ENCODE assay signal across 22 cellular contexts in the genomic region with DNA sequence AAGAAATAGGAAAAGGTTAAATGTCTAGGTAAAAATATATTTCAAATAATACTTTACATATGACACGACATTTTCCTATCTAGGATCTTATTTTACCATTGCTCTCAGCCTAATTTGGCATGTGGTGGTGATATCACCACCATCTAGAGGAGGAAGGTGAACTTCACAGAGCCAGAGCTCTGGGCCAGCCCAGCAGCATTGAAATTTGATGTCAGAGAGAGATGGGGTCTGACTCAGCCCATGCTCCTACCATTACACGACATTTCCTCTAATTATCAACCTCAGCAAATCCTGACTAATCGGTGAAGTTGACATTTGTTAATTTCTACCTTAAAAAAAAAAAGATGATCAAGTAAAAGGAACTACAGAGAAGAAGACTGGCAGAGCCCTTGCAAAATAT. TPM values are rescaled to one million over a fixed set of nuclear protein-coding genes. Genes with fewer than 3 reads are reported as not detected.
A peak's percentile ranks its signal among the peaks of the same experiment; 100 is the strongest.
DNase-seq lines count a peak whose midpoint lies in the region; ATAC-seq, FAIRE-seq and TF ChIP-seq lines count a peak whose summit lies in the region.
"Had no signal": no experiment of that assay in that cellular context is flagged by ENCODE, and none has a peak within 500 bp of the region (broad histone marks: within the 10 kb centered on the region; RNA-seq: fewer than 3 reads in every experiment).

No MANE protein-coding gene starts in this region.

- no peak for ATAC-seq in stimulated activated effector memory CD8-positive, alpha-beta T cell treated with anti-CD3 and anti-CD28 coated beads, Interleukin-12 subunit alpha, Interleukin-12 subunit beta, amount 100 ng/mL, for 72 hours
- no peak for ATAC-seq in GM19395 (IDR thresholded peaks at IDR 0.05; ENCODE audit: unreplicated experiment)
- no peak for ATAC-seq in HG02759 (IDR thresholded peaks at IDR 0.05; ENCODE audit: unreplicated experiment)
- ATAC-seq: GM23338, Right ventricle myocardium inferior had no signal

- H3K27me3 Mint-ChIP-seq in astrocyte (ENCODE audit: low read depth, unreplicated experiment), result no peaks in the 10 kb centered on the region
- H3K27me3 Mint-ChIP-seq: B cell; CD4-positive, CD25-positive, alpha-beta regulatory T cell had no signal

- no peaks in the 10 kb centered on the region for H3K36me3 ChIP-seq in astrocyte (ENCODE audit: insufficient read depth, low read length)
- H3K36me3 ChIP-seq: MG63, Peyer's patch had no signal

- DNase-seq in Daoy (ENCODE audit: low read depth) (peak; percentile 33), astrocyte (ENCODE audit: low read depth) (peak; percentile 6), islet precursor cell (peak; percentile 64), ecto neural progenitor cell (ENCODE audit: low spot score) (no peak)
- DNase-seq in stimulated activated effector memory CD8-positive, alpha-beta T cell treated with anti-CD3 and anti-CD28 coated beads, Interleukin-12 subunit alpha, Interleukin-12 subunit beta, amount 100 ng/mL, for 72 hours (ENCODE audit: low spot score in 2 of 2), result no peak
- DNase-seq in activated T-cell treated with anti-CD3 and anti-CD28 coated beads, Interleukin-2, amount 50 U/mL, for 48 hours, result no peak
- DNase-seq: CD4-positive, CD25-positive, alpha-beta regulatory T cell; DMS79; IMR-90; Karpas-422; MG63; NCI-H1092; NCI-H2081 treated with DMSO at 0.1 percent for 48 hours; NCI-H524 treated with DMSO at 0.1 percent for 48 hours; Peyer's patch had no signal

- H3K4me1 Mint-ChIP-seq in astrocyte (ENCODE audit: low read depth, unreplicated experiment), result peaks cover 20% of the 10 kb centered on the region
- H3K4me1 Mint-ChIP-seq in stimulated activated effector memory CD8-positive, alpha-beta T cell treated with anti-CD3 and anti-CD28 coated beads, Interleukin-12 subunit alpha, Interleukin-12 subunit beta, amount 100 ng/mL, for 72 hours, result no peaks in the 10 kb centered on the region
- H3K4me1 Mint-ChIP-seq: B cell; CD4-positive, CD25-positive, alpha-beta regulatory T cell had no signal

- no peak for FAIRE-seq in astrocyte (lab: Jason Lieb, UNC)

- H3K36me3 Mint-ChIP-seq in astrocyte (ENCODE audit: low read depth, unreplicated experiment), result no peaks in the 10 kb centered on the region
- H3K36me3 Mint-ChIP-seq in stimulated activated effector memory CD8-positive, alpha-beta T cell treated with anti-CD3 and anti-CD28 coated beads, Interleukin-12 subunit alpha, Interleukin-12 subunit beta, amount 100 ng/mL, for 72 hours, result no peaks in the 10 kb centered on the region
- H3K36me3 Mint-ChIP-seq: CD4-positive, CD25-positive, alpha-beta regulatory T cell had no signal

- no peak overlapping the region for H3K4me3 ChIP-seq in astrocyte (ENCODE audit: insufficient read depth, low read depth, low read length)
- H3K4me3 ChIP-seq: GM23338, MG63, Peyer's patch had no signal

- no peak overlapping the region for H2AFZ ChIP-seq in astrocyte (ENCODE audit: low read depth, low read length)
- H2AFZ ChIP-seq: GM23338 had no signal

- H3K27me3 ChIP-seq in astrocyte (ENCODE audit: insufficient read depth, low read length), result no peaks in the 10 kb centered on the region
- H3K27me3 ChIP-seq: MG63, Peyer's patch had no signal

- H3K79me2 ChIP-seq in astrocyte (ENCODE audit: insufficient read depth, low read length), result no peaks in the 10 kb centered on the region

- H3K9me3 Mint-ChIP-seq in astrocyte (ENCODE audit: unreplicated experiment), result no peaks in the 10 kb centered on the region
- peaks cover 17% of the 10 kb centered on the region for H3K9me3 Mint-ChIP-seq in stimulated activated effector memory CD8-positive, alpha-beta T cell treated with anti-CD3 and anti-CD28 coated beads, Interleukin-12 subunit alpha, Interleukin-12 subunit beta, amount 100 ng/mL, for 72 hours

- H3K4me3 Mint-ChIP-seq in astrocyte (ENCODE audit: unreplicated experiment), result no peak overlapping the region
- H3K4me3 Mint-ChIP-seq in stimulated activated effector memory CD8-positive, alpha-beta T cell treated with anti-CD3 and anti-CD28 coated beads, Interleukin-12 subunit alpha, Interleukin-12 subunit beta, amount 100 ng/mL, for 72 hours, result no peak overlapping the region
- H3K4me3 Mint-ChIP-seq: B cell; CD4-positive, CD25-positive, alpha-beta regulatory T cell; GM23338 had no signal

- H3K27ac ChIP-seq in astrocyte (ENCODE audit: low read depth, low read length), result peak overlapping the region; percentile 29
- H3K27ac ChIP-seq: Peyer's patch had no signal

- TF ChIP-seq CTCF in astrocyte (IDR thresholded peaks at IDR 0.05; ENCODE audit: insufficient read depth, low read depth, low read length), result no peak

- H3K4me1 ChIP-seq in astrocyte (ENCODE audit: insufficient read depth, low read length), result peaks cover 11% of the 10 kb centered on the region
- H3K4me1 ChIP-seq: Peyer's patch had no signal

- H4K20me1 ChIP-seq in astrocyte (ENCODE audit: insufficient read depth, low read length), result no peaks in the 10 kb centered on the region

- peak overlapping the region; percentile 76 for H3K4me2 ChIP-seq in astrocyte (ENCODE audit: low read length)
- H3K4me2 ChIP-seq: GM23338 had no signal

- no peak overlapping the region for H3K9ac ChIP-seq in astrocyte (ENCODE audit: low read length)

- H3K9me3 ChIP-seq in astrocyte (ENCODE audit: insufficient read depth, low read depth, low read length), result no peaks in the 10 kb centered on the region
- H3K9me3 ChIP-seq: MG63, Peyer's patch had no signal

- peak overlapping the region; percentile 31 for H3K27ac Mint-ChIP-seq in astrocyte (ENCODE audit: unreplicated experiment)
- peak overlapping the region; percentile 5 for H3K27ac Mint-ChIP-seq in stimulated activated effector memory CD8-positive, alpha-beta T cell treated with anti-CD3 and anti-CD28 coated beads, Interleukin-12 subunit alpha, Interleukin-12 subunit beta, amount 100 ng/mL, for 72 hours
- H3K27ac Mint-ChIP-seq: B cell; CD4-positive, CD25-positive, alpha-beta regulatory T cell; GM23338 had no signal

RNA-seq across cellular contexts. Expression of a gene that starts 42.3 kb away (rescaled TPM):
- 0.29 TPM in 1 of 2 replicates, not detected in the other for total RNA-seq in Daoy (2014; rRNA removed; shearing (Covaris generic))
- 0.59 and 0.89 TPM in 2 replicates for total RNA-seq in astrocyte
- total RNA-seq: B cell; CD4-positive, CD25-positive, alpha-beta regulatory T cell; G401; HT-29; IMR-90; Peyer's patch had no signal

Comparison
In these comparisons a context has a peak if more than half of its experiments do, and no peak if none do; other contexts are left out.
1. DNase-seq: peak in Daoy (single experiment), astrocyte (single experiment) and islet precursor cell (single experiment); none in stimulated activated effector memory CD8-positive, alpha-beta T cell treated with anti-CD3 and anti-CD28 coated beads, Interleukin-12 subunit alpha, Interleukin-12 subunit beta, amount 100 ng/mL, for 72 hours (0 of 2), activated T-cell treated with anti-CD3 and anti-CD28 coated beads, Interleukin-2, amount 50 U/mL, for 48 hours (0 of 2) and ecto neural progenitor cell (single experiment).